In the genomic region with DNA sequence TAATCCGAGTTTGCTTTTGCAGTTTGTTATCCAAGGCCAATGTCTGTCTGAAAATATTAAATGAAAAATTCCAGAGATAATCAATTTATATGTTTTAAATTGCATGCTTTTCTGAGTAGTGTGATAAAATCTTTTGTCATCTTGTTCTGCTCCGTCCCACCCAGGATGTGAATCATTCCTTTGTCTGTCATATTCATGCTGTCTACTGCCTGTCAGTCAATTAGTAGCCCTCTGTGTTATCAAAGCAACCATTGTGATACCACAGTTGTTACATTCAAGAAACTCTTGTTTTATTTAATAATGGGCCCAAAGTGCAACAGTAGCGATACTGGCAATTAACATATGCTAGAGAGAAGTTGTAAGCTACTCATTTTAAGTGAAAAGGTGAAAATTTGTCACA, we compare ENCODE assay signal across 26 cellular contexts.
DNase-seq lines count a peak whose midpoint lies in the region; FAIRE-seq and TF ChIP-seq lines count a peak whose summit lies in the region.
"Had no signal": no experiment of that assay in that cellular context is flagged by ENCODE, and none has a peak within 500 bp of the region (broad histone marks: within the 10 kb centered on the region; RNA-seq: fewer than 3 reads in every experiment).

No MANE protein-coding gene starts in this region.

- H3K4me3 ChIP-seq in BE2C (ENCODE audit: low read depth, low read length) (peak overlapping the region; percentile 20), SU-DHL-6 (ENCODE audit: insufficient read depth, low read length, poor library complexity, severe bottlenecking) (no peak overlapping the region), keratinocyte (ENCODE audit: control insufficient read depth in 2 of 3, extremely low read depth in 1 of 3, insufficient read depth in 2 of 3, low read depth in 1 of 3, low read length in 3 of 3) (peak overlapping the region in 1 of 3 experiments; percentile 7)
- H3K4me3 ChIP-seq: BLaER1 treated with 17β-estradiol and CSF1 and Interleukin-3, amounts not matched to agents 10 nM and 100 nM; GM23248; Peyer's patch had no signal

- no peaks in the 10 kb centered on the region for H3K27me3 Mint-ChIP-seq in activated naive CD8-positive, alpha-beta T cell treated with anti-CD3 and anti-CD28 coated beads for 36 hours

- H3K4me3 Mint-ChIP-seq in activated naive CD8-positive, alpha-beta T cell treated with anti-CD3 and anti-CD28 coated beads for 36 hours, result no peak overlapping the region
- H3K4me3 Mint-ChIP-seq: activated naive CD4-positive, alpha-beta T cell treated with anti-CD3 and anti-CD28 coated beads for 36 hours; activated T-helper 1 cell treated with anti-CD3 and anti-CD28 coated beads, Interleukin-12 subunit alpha, Interleukin-12 subunit beta, Interleukin-2, Interleukin-4 antibody, amounts not matched to agents 30 ng/mL and 10 ng/mL and 1 ng/mL, durations not matched to agents 14 hours and 24 hours and 36 hours; brain; HFFc6; stimulated activated effector memory CD8-positive, alpha-beta T cell treated with anti-CD3 and anti-CD28 coated beads, Interleukin-12 subunit alpha, Interleukin-12 subunit beta, amount 100 ng/mL, for 72 hours had no signal

- no peak overlapping the region for H3K27ac Mint-ChIP-seq in activated naive CD8-positive, alpha-beta T cell treated with anti-CD3 and anti-CD28 coated beads for 36 hours
- H3K27ac Mint-ChIP-seq: activated naive CD4-positive, alpha-beta T cell treated with anti-CD3 and anti-CD28 coated beads for 36 hours; activated T-helper 1 cell treated with anti-CD3 and anti-CD28 coated beads, Interleukin-12 subunit alpha, Interleukin-12 subunit beta, Interleukin-2, Interleukin-4 antibody, amounts not matched to agents 30 ng/mL and 10 ng/mL and 1 ng/mL, durations not matched to agents 14 hours and 24 hours and 36 hours; HFFc6; stimulated activated effector memory CD8-positive, alpha-beta T cell treated with anti-CD3 and anti-CD28 coated beads, Interleukin-12 subunit alpha, Interleukin-12 subunit beta, amount 100 ng/mL, for 72 hours had no signal

- DNase-seq in BE2C (peak; percentile 46), NCI-H146 treated with DMSO at 0.1 percent for 48 hours (lab: John Stamatoyannopoulos, UW; ENCODE audit: unreplicated experiment) (peak; percentile 16), keratinocyte (ENCODE audit: low read depth, low spot score) (no peak), frontal cortex (ENCODE audit: low spot score in 2 of 2) (no peak), T-helper 1 cell (no peak)
- DNase-seq in activated CD4-positive, CD25-positive, alpha-beta regulatory T cell treated with anti-CD3 and anti-CD28 coated beads, Interleukin-2, amount 50 U/mL, for 72 hours, result no peak
- no peak for DNase-seq in activated naive CD8-positive, alpha-beta T cell treated with anti-CD3 and anti-CD28 coated beads for 36 hours
- DNase-seq: activated naive CD4-positive, alpha-beta T cell treated with anti-CD3 and anti-CD28 coated beads for 36 hours; Calu3; GM23248; HFFc6; Kasumi-1; mesenchymal stem cell; MV-4-11; NCI-H187; NCI-H2171 treated with DMSO at 0.1 percent for 48 hours; NCI-H524; Peyer's patch; stimulated activated CD4-positive, alpha-beta T cell treated with anti-CD3 and anti-CD28 coated beads, Interleukin-4, amount 100 ng/mL, for 24 hours; T1000 had no signal

- H3K27me3 ChIP-seq in BE2C (no peaks in the 10 kb centered on the region), SU-DHL-6 (ENCODE audit: low read length) (no peaks in the 10 kb centered on the region), keratinocyte (ENCODE audit: control insufficient read depth, extremely low read depth, insufficient read depth, low read length) (no peaks in the 10 kb centered on the region)
- H3K27me3 ChIP-seq: BLaER1 treated with 17β-estradiol and CSF1 and Interleukin-3, amounts not matched to agents 10 nM and 100 nM; Peyer's patch had no signal

- no peak for TF ChIP-seq CTCF in BE2C (IDR thresholded peaks at IDR 0.05; ENCODE audit: low read depth, low read length)
- TF ChIP-seq CTCF in SU-DHL-6 (IDR thresholded peaks at IDR 0.05; ENCODE audit: insufficient read depth, low read length, poor library complexity, severe bottlenecking), result no peak
- TF ChIP-seq CTCF in keratinocyte (optimal IDR thresholded peaks at IDR 0.05 in 1 of 3, IDR thresholded peaks at IDR 0.05 in 1 of 3, conservative IDR thresholded peaks at IDR 0.05 in 1 of 3; ENCODE audit: extremely low read depth in 1 of 3, insufficient read depth in 2 of 3, low read length in 3 of 3), result no peak

- H3K4me1 ChIP-seq in BE2C (peaks cover 9% of the 10 kb centered on the region), keratinocyte (ENCODE audit: control insufficient read depth, extremely low read depth, insufficient read depth, low read length) (peaks cover 6% of the 10 kb centered on the region)
- H3K4me1 ChIP-seq: Peyer's patch had no signal

- H3K27ac ChIP-seq in SU-DHL-6 (ENCODE audit: low read depth, low read length), result no peak overlapping the region
- H3K27ac ChIP-seq in keratinocyte (ENCODE audit: control insufficient read depth, insufficient read depth, low read length), result no peak overlapping the region
- H3K27ac ChIP-seq: BLaER1 treated with 17β-estradiol and CSF1 and Interleukin-3, amounts not matched to agents 10 nM and 100 nM; GM23248; Peyer's patch had no signal

- no peaks in the 10 kb centered on the region for H3K36me3 ChIP-seq in BE2C
- no peaks in the 10 kb centered on the region for H3K36me3 ChIP-seq in SU-DHL-6 (ENCODE audit: low read length)
- no peaks in the 10 kb centered on the region for H3K36me3 ChIP-seq in keratinocyte (ENCODE audit: control insufficient read depth in 2 of 2, extremely low read depth in 1 of 2, insufficient read depth in 2 of 2, low read length in 2 of 2)
- H3K36me3 ChIP-seq: BLaER1 treated with 17β-estradiol and CSF1 and Interleukin-3, amounts not matched to agents 10 nM and 100 nM; Peyer's patch had no signal

- H4K20me1 ChIP-seq in SU-DHL-6 (ENCODE audit: low read depth, low read length) (no peaks in the 10 kb centered on the region), keratinocyte (ENCODE audit: control insufficient read depth, extremely low read depth, insufficient read depth, low read length) (no peaks in the 10 kb centered on the region)
- H4K20me1 ChIP-seq: BLaER1 treated with 17β-estradiol and CSF1 and Interleukin-3, amounts not matched to agents 10 nM and 100 nM had no signal

- H3K79me2 ChIP-seq in SU-DHL-6 (ENCODE audit: insufficient read depth, low read length) (no peaks in the 10 kb centered on the region), keratinocyte (ENCODE audit: control insufficient read depth, insufficient read depth, low read length) (no peaks in the 10 kb centered on the region)

- dilution Hi-C loops in keratinocyte (cut with MboI; ENCODE audit: extremely low pct_ligation_motif_present, low sequenced_read_pairs), result no loop called here

- H2AFZ ChIP-seq in SU-DHL-6 (ENCODE audit: low read depth, low read length, severe bottlenecking) (peak overlapping the region; percentile 59), keratinocyte (ENCODE audit: control insufficient read depth, low read length) (peak overlapping the region; percentile 39)
- H2AFZ ChIP-seq: GM23248 had no signal

- no peaks in the 10 kb centered on the region for H3K36me3 Mint-ChIP-seq in activated naive CD8-positive, alpha-beta T cell treated with anti-CD3 and anti-CD28 coated beads for 36 hours
- H3K36me3 Mint-ChIP-seq: brain; stimulated activated effector memory CD8-positive, alpha-beta T cell treated with anti-CD3 and anti-CD28 coated beads, Interleukin-12 subunit alpha, Interleukin-12 subunit beta, amount 100 ng/mL, for 72 hours had no signal

- FAIRE-seq in keratinocyte (lab: Jason Lieb, UNC) (peak; percentile 13), frontal cortex (lab: Jason Lieb, UNC) (no peak)
- FAIRE-seq: GM12892 had no signal

- H3K4me1 Mint-ChIP-seq in activated naive CD8-positive, alpha-beta T cell treated with anti-CD3 and anti-CD28 coated beads for 36 hours, result no peaks in the 10 kb centered on the region
- H3K4me1 Mint-ChIP-seq: stimulated activated effector memory CD8-positive, alpha-beta T cell treated with anti-CD3 and anti-CD28 coated beads, Interleukin-12 subunit alpha, Interleukin-12 subunit beta, amount 100 ng/mL, for 72 hours had no signal

- no peak overlapping the region for H3K9ac ChIP-seq in SU-DHL-6 (ENCODE audit: low read length)
- H3K9ac ChIP-seq in keratinocyte (ENCODE audit: control insufficient read depth, extremely low read depth, insufficient read depth, low read length), result no peak overlapping the region
- H3K9ac ChIP-seq: BLaER1 treated with 17β-estradiol and CSF1 and Interleukin-3, amounts not matched to agents 10 nM and 100 nM; GM23248 had no signal

- no peaks in the 10 kb centered on the region for H3K9me1 ChIP-seq in keratinocyte (ENCODE audit: control insufficient read depth, extremely low read depth, insufficient read depth, low read length)

- no peaks in the 10 kb centered on the region for H3K9me2 ChIP-seq in SU-DHL-6 (replicated peaks; ENCODE audit: insufficient read depth, low read length)

- peaks cover 7% of the 10 kb centered on the region for H3K9me3 Mint-ChIP-seq in activated naive CD8-positive, alpha-beta T cell treated with anti-CD3 and anti-CD28 coated beads for 36 hours
- H3K9me3 Mint-ChIP-seq: brain had no signal

- H3K4me2 ChIP-seq in SU-DHL-6 (ENCODE audit: low read depth, low read length, poor library complexity, severe bottlenecking) (no peak overlapping the region), keratinocyte (ENCODE audit: control insufficient read depth, extremely low read depth, insufficient read depth, low read depth, low read length) (no peak overlapping the region)
- H3K4me2 ChIP-seq: BLaER1 treated with 17β-estradiol and CSF1 and Interleukin-3, amounts not matched to agents 10 nM and 100 nM had no signal

- H3K9me3 ChIP-seq in BE2C, result no peaks in the 10 kb centered on the region
- no peaks in the 10 kb centered on the region for H3K9me3 ChIP-seq in SU-DHL-6 (ENCODE audit: insufficient read depth, low read length)
- H3K9me3 ChIP-seq in keratinocyte (ENCODE audit: control insufficient read depth, low read depth, low read length), result no peaks in the 10 kb centered on the region
- H3K9me3 ChIP-seq: BLaER1 treated with 17β-estradiol and CSF1 and Interleukin-3, amounts not matched to agents 10 nM and 100 nM; Peyer's patch had no signal

- H3F3A ChIP-seq in SU-DHL-6 (ENCODE audit: insufficient read depth), result no peaks in the 10 kb centered on the region; the same call in 1 of the 2 replicates

Comparison
In these comparisons a context has a peak if more than half of its experiments do, and no peak if none do; other contexts are left out.
1. DNase-seq: peak in BE2C (single experiment) and NCI-H146 treated with DMSO at 0.1 percent for 48 hours (single experiment); none in keratinocyte (single experiment), frontal cortex (0 of 2), T-helper 1 cell (0 of 5), activated CD4-positive, CD25-positive, alpha-beta regulatory T cell treated with anti-CD3 and anti-CD28 coated beads, Interleukin-2, amount 50 U/mL, for 72 hours (single experiment) and activated naive CD8-positive, alpha-beta T cell treated with anti-CD3 and anti-CD28 coated beads for 36 hours (single experiment).